Comparison of ENCODE assay signal across 15 cellular contexts in genomic region chr6:106037060-106037459, GRCh38. TPM values are rescaled to one million over a fixed set of nuclear protein-coding genes. Genes with fewer than 3 reads are reported as not detected.
DNase-seq lines count a peak whose midpoint lies in the region; ATAC-seq, FAIRE-seq and TF ChIP-seq lines count a peak whose summit lies in the region.
"Had no signal": no experiment of that assay in that cellular context is flagged by ENCODE, and none has a peak within 500 bp of the region (broad histone marks: within the 10 kb centered on the region; RNA-seq: fewer than 3 reads in every experiment).

No MANE protein-coding gene starts in this region.

- H3K36me3 Mint-ChIP-seq in activated naive CD8-positive, alpha-beta T cell = peaks cover 13% of the 10 kb centered on the region
- peaks cover 10% of the 10 kb centered on the region for H3K36me3 Mint-ChIP-seq in activated naive CD8-positive, alpha-beta T cell treated with anti-CD3 and anti-CD28 coated beads for 36 hours

- H3K9me3 Mint-ChIP-seq in activated naive CD8-positive, alpha-beta T cell (ENCODE audit: low read depth) = peaks cover 7% of the 10 kb centered on the region
- peaks cover 18% of the 10 kb centered on the region for H3K9me3 Mint-ChIP-seq in activated naive CD8-positive, alpha-beta T cell treated with anti-CD3 and anti-CD28 coated beads for 36 hours

- H3K4me1 Mint-ChIP-seq in activated naive CD8-positive, alpha-beta T cell (ENCODE audit: low read depth) = peaks cover 9% of the 10 kb centered on the region
- no peaks in the 10 kb centered on the region for H3K4me1 Mint-ChIP-seq in activated naive CD8-positive, alpha-beta T cell treated with anti-CD3 and anti-CD28 coated beads for 36 hours

- no peaks in the 10 kb centered on the region for H3K27me3 Mint-ChIP-seq in activated naive CD8-positive, alpha-beta T cell
- H3K27me3 Mint-ChIP-seq in activated naive CD8-positive, alpha-beta T cell treated with anti-CD3 and anti-CD28 coated beads for 36 hours = peaks cover 4% of the 10 kb centered on the region

- peak overlapping the region; percentile 59 for H3K27ac Mint-ChIP-seq in activated naive CD8-positive, alpha-beta T cell
- no peak overlapping the region for H3K27ac Mint-ChIP-seq in activated naive CD8-positive, alpha-beta T cell treated with anti-CD3 and anti-CD28 coated beads for 36 hours

- H3K4me3 Mint-ChIP-seq in activated naive CD8-positive, alpha-beta T cell = no peak overlapping the region
- no peak overlapping the region for H3K4me3 Mint-ChIP-seq in activated naive CD8-positive, alpha-beta T cell treated with anti-CD3 and anti-CD28 coated beads for 36 hours

- no peak overlapping the region for H3K4me3 ChIP-seq in epithelial cell of esophagus (ENCODE audit: low read length)
- H3K4me3 ChIP-seq: stomach had no signal

- no peak for ATAC-seq in GM21423 (IDR thresholded peaks at IDR 0.05; ENCODE audit: unreplicated experiment)
- ATAC-seq in GM18907 (IDR thresholded peaks at IDR 0.05; ENCODE audit: unreplicated experiment) = no peak
- no peak for ATAC-seq in HG03097 (IDR thresholded peaks at IDR 0.05; ENCODE audit: low FRiP score, unreplicated experiment)

- TF ChIP-seq CTCF in epithelial cell of esophagus (IDR thresholded peaks at IDR 0.05; ENCODE audit: insufficient read depth, low read depth, low read length, missing control alignments) = no peak

- FAIRE-seq in urothelium cell line (lab: Jason Lieb, UNC) = no peak

- no peak for DNase-seq in activated naive CD8-positive, alpha-beta T cell treated with anti-CD3 and anti-CD28 coated beads for 36 hours
- peak; percentile 36 for DNase-seq in RPMI7951 (ENCODE audit: low read depth)
- DNase-seq in epithelial cell of esophagus (ENCODE audit: low read depth) = peak; percentile 63
- peak; percentile 4 for DNase-seq in urothelium cell line (ENCODE audit: low spot score)
- DNase-seq: DMS 273 treated with DMSO at 0.1 percent for 48 hours; effector CD4-positive, alpha-beta T cell; islet precursor cell; KBM-7; NCI-H1417; NCI-H345; stomach had no signal

RNA-seq across cellular contexts. Expression of gene PRDM1, which starts 49.1 kb away (rescaled TPM):
- 10 to 100 TPM; 13.1 to 13.4 TPM for total RNA-seq in activated naive CD8-positive, alpha-beta T cell treated with anti-CD3 and anti-CD28 coated beads for 36 hours
- total RNA-seq in RPMI7951 (2014; rRNA removed; shearing (Covaris generic)) = 4.7 TPM in 2 replicates
